In the genomic region with DNA sequence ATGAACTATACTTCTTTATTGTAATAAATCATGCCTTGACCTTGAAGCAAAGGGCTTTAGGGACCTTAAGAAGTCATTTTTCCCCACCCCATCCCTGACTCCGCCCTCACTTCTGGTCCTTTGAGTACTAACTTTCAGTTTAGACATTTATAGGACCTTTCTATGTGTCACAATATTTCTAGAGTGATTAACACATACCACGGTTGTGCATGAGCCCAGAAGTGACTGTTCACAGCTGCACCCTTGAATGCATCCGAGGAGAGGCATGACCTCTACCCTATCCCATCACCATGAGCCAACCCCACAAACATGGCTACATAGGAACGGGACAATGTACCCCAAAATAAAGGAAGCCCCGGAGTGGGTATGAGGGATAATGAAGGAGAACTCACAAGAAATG, we compare ENCODE assay signal across 15 cellular contexts.
DNase-seq lines count a peak whose midpoint lies in the region; ATAC-seq and TF ChIP-seq lines count a peak whose summit lies in the region.
"Had no signal": no experiment of that assay in that cellular context is flagged by ENCODE, and none has a peak within 500 bp of the region (broad histone marks: within the 10 kb centered on the region; RNA-seq: fewer than 3 reads in every experiment).

No MANE protein-coding gene starts in this region.

- TF ChIP-seq CTCF in esophagus squamous epithelium (IDR thresholded peaks at IDR 0.05) (no peak), GM13977 (IDR thresholded peaks at IDR 0.05; ENCODE audit: extremely low read depth, insufficient read depth, missing control alignments) (no peak)

- no peak overlapping the region for H3K9ac ChIP-seq in rectal smooth muscle tissue (ENCODE audit: low read length)

- H3K9me3 ChIP-seq in esophagus squamous epithelium = no peaks in the 10 kb centered on the region
- H3K9me3 ChIP-seq: body of pancreas had no signal

- in situ Hi-C loops in GM13977 (cut with MboI; ENCODE audit: low pct_unique_long_range_greater_than_20kb, low sequenced_read_pairs, unreplicated experiment) = no loop called here

- H3K4me3 ChIP-seq in esophagus squamous epithelium (no peak overlapping the region), rectal smooth muscle tissue (ENCODE audit: low read length) (no peak overlapping the region)
- H3K4me3 ChIP-seq: body of pancreas had no signal

- TF ChIP-seq POLR2A in esophagus squamous epithelium (IDR thresholded peaks at IDR 0.05) = no peak

- 45 to 56% methylated on average over 4 to 5 of the region's 5 CpGs for WGBS in esophagus squamous epithelium, 2 donors

- peaks cover 0 to 4% (median 0%) of the 10 kb centered on the region in 4 donors for H3K27me3 ChIP-seq in esophagus squamous epithelium
- H3K27me3 ChIP-seq in rectal smooth muscle tissue (ENCODE audit: control insufficient read depth, insufficient read depth, low read length) = no peaks in the 10 kb centered on the region
- H3K27me3 ChIP-seq: body of pancreas had no signal

- intact Hi-C loops in esophagus squamous epithelium (cut with DNase I) = no loop called here

- H3K27ac ChIP-seq in esophagus squamous epithelium = peak overlapping the region in 3 of 4 donors; percentile 3 to 83 (median 65)
- peak overlapping the region; percentile 84 for H3K27ac ChIP-seq in rectal smooth muscle tissue (ENCODE audit: low read depth, low read length)
- H3K27ac ChIP-seq: body of pancreas had no signal

- H3K4me1 ChIP-seq in esophagus squamous epithelium (peaks cover 17 to 43% (median 41%) of the 10 kb centered on the region in 3 donors), rectal smooth muscle tissue (ENCODE audit: control insufficient read depth, insufficient read depth, low read length) (peaks cover 31% of the 10 kb centered on the region)

- H3K36me3 ChIP-seq in esophagus squamous epithelium (no peaks in the 10 kb centered on the region), rectal smooth muscle tissue (ENCODE audit: control insufficient read depth, insufficient read depth, low read length) (no peaks in the 10 kb centered on the region)

- no peak for ATAC-seq in HG02798 (IDR thresholded peaks at IDR 0.05; ENCODE audit: poor library complexity, unreplicated experiment)
- ATAC-seq: body of pancreas had no signal

- DNase-seq in ELR (ENCODE audit: low read depth) (peak; percentile 18), MV-4-11 (lab: John Stamatoyannopoulos, UW) (peak; percentile 93), esophagus squamous epithelium (lab: John Stamatoyannopoulos, UW) (no peak), GM13977 (ENCODE audit: low spot score) (no peak), H4 (ENCODE audit: low spot score) (no peak)
- DNase-seq: activated CD4-positive, alpha-beta T cell treated with anti-CD3 and anti-CD28 coated beads for 4 hours; activated CD8-positive, alpha-beta memory T cell treated with anti-CD3 and anti-CD28 coated beads, Interleukin-2, amount 50 U/mL, for 48 hours; activated naive CD4-positive, alpha-beta T cell treated with anti-CD3 and anti-CD28 coated beads, Interleukin-2, amount 10 ng/mL, durations not matched to agents 7 days and 5 days; body of pancreas; CD4-positive, alpha-beta T cell; dermis blood vessel endothelial cell; hippocampal formation; NCI-H2081 treated with DMSO at 0.1 percent for 48 hours had no signal

Comparison
In these comparisons a context has a peak if more than half of its experiments do, and no peak if none do; other contexts are left out.
1. DNase-seq: peak in ELR (single experiment) and MV-4-11 (single experiment); none in esophagus squamous epithelium (single experiment), GM13977 (single experiment) and H4 (single experiment).